ENCODE assay signal across 21 cellular contexts in the genomic region with DNA sequence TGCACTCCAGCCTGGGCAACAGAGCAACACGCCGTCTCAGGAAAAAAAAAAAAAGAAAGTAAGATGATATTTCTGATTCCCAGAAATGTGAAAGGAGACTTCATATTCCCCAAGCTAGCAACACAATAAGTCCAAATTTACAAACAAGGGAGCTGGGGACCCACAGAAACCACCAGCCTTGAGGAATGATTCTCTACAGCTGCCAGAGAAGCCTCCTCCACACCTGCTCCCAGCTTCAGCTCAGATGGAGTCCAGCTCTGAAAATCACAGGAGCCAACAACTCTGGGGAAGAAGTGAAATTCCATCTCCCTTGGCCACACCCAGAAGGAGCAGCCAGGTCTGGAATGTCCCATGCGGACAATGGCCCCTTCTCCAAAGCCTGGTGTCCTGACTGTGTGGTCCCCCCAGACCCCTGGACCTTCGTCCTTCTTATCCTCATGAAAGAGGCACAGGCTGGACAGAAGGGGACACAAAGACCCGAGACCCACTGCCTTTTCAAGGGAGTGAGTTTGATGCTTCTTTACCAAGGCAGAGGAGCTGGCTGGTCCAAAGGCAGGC. TPM values are rescaled to one million over a fixed set of nuclear protein-coding genes. Genes with fewer than 3 reads are reported as not detected.
DNase-seq lines count a peak whose midpoint lies in the region; ATAC-seq and TF ChIP-seq lines count a peak whose summit lies in the region.
"Had no signal": no experiment of that assay in that cellular context is flagged by ENCODE, and none has a peak within 500 bp of the region (broad histone marks: within the 10 kb centered on the region; RNA-seq: fewer than 3 reads in every experiment).

No MANE protein-coding gene starts in this region.

- H3K4me1 Mint-ChIP-seq in Caco-2 (ENCODE audit: low read depth, unreplicated experiment): peaks cover 32% of the 10 kb centered on the region
- peaks cover 11% of the 10 kb centered on the region for H3K4me1 Mint-ChIP-seq in neural progenitor cell
- H3K4me1 Mint-ChIP-seq in WTC11: no peaks in the 10 kb centered on the region

- TF ChIP-seq CTCF in Caco-2 (IDR thresholded peaks at IDR 0.05; ENCODE audit: insufficient read depth in 1 of 2, low read depth in 1 of 2, low read length in 1 of 2, severe bottlenecking in 1 of 2, unreplicated experiment in 1 of 2): no peak
- no peak for TF ChIP-seq CTCF in gastroesophageal sphincter (IDR thresholded peaks at IDR 0.05)
- TF ChIP-seq CTCF in neural progenitor cell (IDR thresholded peaks at IDR 0.05): no peak
- no peak for TF ChIP-seq CTCF in breast epithelium (IDR thresholded peaks at IDR 0.05)
- TF ChIP-seq CTCF in WTC11 (IDR thresholded peaks at IDR 0.05): no peak
- TF ChIP-seq CTCF in GM13976 (IDR thresholded peaks at IDR 0.05; ENCODE audit: borderline replicate concordance, control extremely low read depth, extremely low read depth, insufficient read depth, missing control alignments): no peak

- H3K4me1 ChIP-seq in BLaER1 (peaks cover 99% of the 10 kb centered on the region), Caco-2 (peaks cover 59% of the 10 kb centered on the region), gastroesophageal sphincter (peaks cover 0 to 38% (median 11%) of the 10 kb centered on the region in 3 donors), neural progenitor cell (no peaks in the 10 kb centered on the region), breast epithelium (no peaks in the 10 kb centered on the region)

- no TSS peak for BruUV-seq in Caco-2 (replicated peaks; lab: Mats Ljungman, UMichigan)

- no peaks in the 10 kb centered on the region for H3K79me2 ChIP-seq in neural progenitor cell (ENCODE audit: low read depth)

- H3K4me3 Mint-ChIP-seq in Caco-2 (ENCODE audit: unreplicated experiment): no peak overlapping the region
- H3K4me3 Mint-ChIP-seq in neural progenitor cell: no peak overlapping the region
- H3K4me3 Mint-ChIP-seq in WTC11: no peak overlapping the region
- H3K4me3 Mint-ChIP-seq: activated CD4-positive, alpha-beta T cell treated with anti-CD3 and anti-CD28 coated beads, Interleukin-2, amount 10 ng/mL, durations not matched to agents 7 days and 5 days; activated naive CD8-positive, alpha-beta T cell treated with anti-CD3 and anti-CD28 coated beads, Interleukin-2, amount 10 ng/mL, durations not matched to agents 7 days and 5 days had no signal

- TF ChIP-seq EP300 in gastroesophageal sphincter (IDR thresholded peaks at IDR 0.05): no peak

- no peaks in the 10 kb centered on the region for H3F3A ChIP-seq in neural progenitor cell (ENCODE audit: low read depth)

- peaks cover 30% of the 10 kb centered on the region for H4K20me1 ChIP-seq in BLaER1
- no peaks in the 10 kb centered on the region for H4K20me1 ChIP-seq in neural progenitor cell (ENCODE audit: low read depth)

- POLR2A ChIA-PET in Caco-2 (lab: Charles Lee): no interaction called here
- POLR2A ChIA-PET in WTC11 (lab: Charles Lee): interaction anchor here (1.2 kb wide), 1 partner anchor 18 kb away, joined by 3 read pairs; no protein-coding TSS in a partner anchor

- no peak overlapping the region for H2AFZ ChIP-seq in neural progenitor cell (replicated peaks)

- H3K27ac ChIP-seq in BLaER1 (peak overlapping the region; percentile 98), gastroesophageal sphincter (peak overlapping the region in 3 of 4 donors; percentile 31 to 54 (median 44)), neural progenitor cell (no peak overlapping the region), breast epithelium (peak overlapping the region in 1 of 2 donors; percentile 11)
- H3K27ac ChIP-seq: brain microvascular endothelial cell, epithelial cell of prostate had no signal

- H3K36me3 Mint-ChIP-seq in Caco-2 (ENCODE audit: insufficient read depth, unreplicated experiment) (peaks cover 33% of the 10 kb centered on the region), neural progenitor cell (no peaks in the 10 kb centered on the region), WTC11 (no peaks in the 10 kb centered on the region)

- in situ Hi-C loops in GM13976 (cut with MboI; ENCODE audit: low sequenced_read_pairs, unreplicated experiment): no loop called here

- H3K4me3 ChIP-seq in BLaER1 (peak overlapping the region; percentile 5; the same call in 1 of the 2 replicates), Caco-2 (ENCODE audit: low read depth, low read length) (no peak overlapping the region), gastroesophageal sphincter (no peak overlapping the region), neural progenitor cell (no peak overlapping the region), breast epithelium (no peak overlapping the region)
- H3K4me3 ChIP-seq: lung had no signal

- ATAC-seq in gastroesophageal sphincter (no peak), GM18870 (IDR thresholded peaks at IDR 0.05; ENCODE audit: unreplicated experiment) (no peak), WTC11 (no peak)

- H3K9ac ChIP-seq in BLaER1 (peak overlapping the region; percentile 81), neural progenitor cell (no peak overlapping the region)

- WGBS in gastroesophageal sphincter (ENCODE audit: low coverage in 1 of 2), 2 donors: 80% methylated on average over 1 of the region's 5 CpGs

- CTCF ChIA-PET in Caco-2 (lab: Charles Lee) (interaction anchor here (1.0 to 1.3 kb wide), 2 partner anchors 12 to 19 kb away, joined by 3 to 5 read pairs; no protein-coding TSS in a partner anchor), WTC11 (lab: Charles Lee) (interaction anchor here (0.7 to 2.6 kb wide), 3 partner anchors 18 to 627 kb away, joined by 3 to 8 read pairs (median 3); no protein-coding TSS in a partner anchor)

- no peaks in the 10 kb centered on the region for H3K27me3 ChIP-seq in BLaER1
- no peaks in the 10 kb centered on the region for H3K27me3 ChIP-seq in Caco-2 (replicated peaks; ENCODE audit: control insufficient read depth, insufficient read depth, low read length)
- H3K27me3 ChIP-seq in gastroesophageal sphincter: peaks cover 33% of the 10 kb centered on the region
- no peaks in the 10 kb centered on the region for H3K27me3 ChIP-seq in neural progenitor cell
- H3K27me3 ChIP-seq in breast epithelium: no peaks in the 10 kb centered on the region
- H3K27me3 ChIP-seq: brain microvascular endothelial cell had no signal

- H3K36me3 ChIP-seq in BLaER1 (peaks cover 94% of the 10 kb centered on the region), Caco-2 (ENCODE audit: control insufficient read depth, insufficient read depth, low read length) (no peaks in the 10 kb centered on the region), gastroesophageal sphincter (peaks cover 0 to 48% of the 10 kb centered on the region in 2 donors), neural progenitor cell (no peaks in the 10 kb centered on the region), breast epithelium (no peaks in the 10 kb centered on the region)
- H3K36me3 ChIP-seq: brain microvascular endothelial cell had no signal

- no peaks in the 10 kb centered on the region for H3K9me3 ChIP-seq in BLaER1
- no peaks in the 10 kb centered on the region for H3K9me3 ChIP-seq in Caco-2
- H3K9me3 ChIP-seq in gastroesophageal sphincter: no peaks in the 10 kb centered on the region
- H3K9me3 ChIP-seq in neural progenitor cell (ENCODE audit: low read depth): no peaks in the 10 kb centered on the region
- H3K9me3 ChIP-seq in breast epithelium: no peaks in the 10 kb centered on the region

- DNase-seq in Caco-2: peak; percentile 24 to 56
- DNase-seq in neural progenitor cell (ENCODE audit: low spot score): no peak
- no peak for DNase-seq in breast epithelium (ENCODE audit: low spot score in 2 of 2)
- DNase-seq in WTC11 (ENCODE audit: low spot score): no peak
- DNase-seq in GM13976 (ENCODE audit: low spot score): no peak
- DNase-seq: activated CD4-positive, alpha-beta T cell treated with anti-CD3 and anti-CD28 coated beads, Interleukin-2, amount 10 ng/mL, durations not matched to agents 7 days and 5 days; activated naive CD8-positive, alpha-beta T cell treated with anti-CD3 and anti-CD28 coated beads, Interleukin-2, amount 10 ng/mL, durations not matched to agents 7 days and 5 days; activated T-cell treated with anti-CD3 and anti-CD28 coated beads, Interleukin-2, amount 50 U/mL, for 1 hour; brain microvascular endothelial cell; EL; naive B cell; NCI-H187; stimulated activated CD4-positive, alpha-beta T cell treated with anti-CD3 and anti-CD28 coated beads, Interleukin-15, amount 100 ng/mL, for 24 hours; stimulated activated naive CD4-positive, alpha-beta T cell treated with Interleukin-2 at 50 U/mL for 16 hours; SW 1271 had no signal

- H3K4me2 ChIP-seq in BLaER1 (peak overlapping the region; percentile 97), neural progenitor cell (no peak overlapping the region)

- TF ChIP-seq POLR2A in gastroesophageal sphincter (IDR thresholded peaks at IDR 0.05): no peak
- no peak for TF ChIP-seq POLR2A in breast epithelium (IDR thresholded peaks at IDR 0.05)

- intact Hi-C loops in Caco-2 (cut with micrococcal nuclease; ENCODE audit: unreplicated experiment): no loop called here
- intact Hi-C loops in breast epithelium (cut with DNase I; ENCODE audit: low total_unique reads): no loop called here

- peak overlapping the region; percentile 91 for H3K27ac Mint-ChIP-seq in Caco-2 (ENCODE audit: unreplicated experiment)
- H3K27ac Mint-ChIP-seq in neural progenitor cell: peak overlapping the region; percentile 46
- H3K27ac Mint-ChIP-seq in WTC11: no peak overlapping the region
- H3K27ac Mint-ChIP-seq: activated naive CD8-positive, alpha-beta T cell treated with anti-CD3 and anti-CD28 coated beads, Interleukin-2, amount 10 ng/mL, durations not matched to agents 7 days and 5 days; IgD-negative memory B cell had no signal

- H3K9me3 Mint-ChIP-seq in Caco-2 (ENCODE audit: unreplicated experiment) (no peaks in the 10 kb centered on the region), neural progenitor cell (no peaks in the 10 kb centered on the region), WTC11 (no peaks in the 10 kb centered on the region)
- H3K9me3 Mint-ChIP-seq: activated CD4-positive, alpha-beta T cell treated with anti-CD3 and anti-CD28 coated beads, Interleukin-2, amount 10 ng/mL, durations not matched to agents 7 days and 5 days; activated naive CD8-positive, alpha-beta T cell treated with anti-CD3 and anti-CD28 coated beads, Interleukin-2, amount 10 ng/mL, durations not matched to agents 7 days and 5 days; IgD-negative memory B cell; naive B cell had no signal

- H3K27me3 Mint-ChIP-seq in Caco-2 (ENCODE audit: insufficient read depth, unreplicated experiment) (no peaks in the 10 kb centered on the region), neural progenitor cell (ENCODE audit: insufficient read depth, low read depth) (peaks cover 8% of the 10 kb centered on the region), WTC11 (ENCODE audit: low read depth) (no peaks in the 10 kb centered on the region; the same call in 1 of the 2 replicates)
- H3K27me3 Mint-ChIP-seq: activated CD4-positive, alpha-beta T cell treated with anti-CD3 and anti-CD28 coated beads, Interleukin-2, amount 10 ng/mL, durations not matched to agents 7 days and 5 days; activated naive CD8-positive, alpha-beta T cell treated with anti-CD3 and anti-CD28 coated beads, Interleukin-2, amount 10 ng/mL, durations not matched to agents 7 days and 5 days; IgD-negative memory B cell; naive B cell had no signal

RNA-seq across cellular contexts. Expression of gene SYNE3, which starts 45.4 kb away (rescaled TPM):
- 19.4 and 21.2 TPM in 2 replicates for total RNA-seq in Caco-2 (2022)
- 10 to 100 TPM; 16.5 to 28.0 (median 20.3) TPM for total RNA-seq in gastroesophageal sphincter
- total RNA-seq in neural progenitor cell (ENCODE audit: low replicate concordance): 0.03 and 0.06 TPM in 2 replicates
- 100 to 1,000 TPM in 1 of 3 donors, 10 to 100 TPM in 2; 13.5 to 112 (median 22.0) TPM for total RNA-seq in breast epithelium
- 0.21 to 0.34 TPM (median 0.24 TPM) in 3 replicates for total RNA-seq in WTC11 (2021)

Comparison
In these comparisons a context has a peak if more than half of its experiments do, and no peak if none do; other contexts are left out.
1. DNase-seq: peak in Caco-2 (2 of 2); none in neural progenitor cell (single experiment), breast epithelium (0 of 2), WTC11 (single experiment) and GM13976 (single experiment).
2. RNA of gene SYNE3, which starts 45.4 kb away (total RNA-seq): 13.5 to 112 TPM in breast epithelium, 19.4 to 21.2 TPM in Caco-2 and 16.5 to 28.0 TPM in gastroesophageal sphincter; 0.21 to 0.34 TPM in WTC11 and 0.03 to 0.06 TPM in neural progenitor cell; every median in the first group is over 10 times any median in the second.